Comparison of ENCODE assay signal across 15 cellular contexts in the genomic region with DNA sequence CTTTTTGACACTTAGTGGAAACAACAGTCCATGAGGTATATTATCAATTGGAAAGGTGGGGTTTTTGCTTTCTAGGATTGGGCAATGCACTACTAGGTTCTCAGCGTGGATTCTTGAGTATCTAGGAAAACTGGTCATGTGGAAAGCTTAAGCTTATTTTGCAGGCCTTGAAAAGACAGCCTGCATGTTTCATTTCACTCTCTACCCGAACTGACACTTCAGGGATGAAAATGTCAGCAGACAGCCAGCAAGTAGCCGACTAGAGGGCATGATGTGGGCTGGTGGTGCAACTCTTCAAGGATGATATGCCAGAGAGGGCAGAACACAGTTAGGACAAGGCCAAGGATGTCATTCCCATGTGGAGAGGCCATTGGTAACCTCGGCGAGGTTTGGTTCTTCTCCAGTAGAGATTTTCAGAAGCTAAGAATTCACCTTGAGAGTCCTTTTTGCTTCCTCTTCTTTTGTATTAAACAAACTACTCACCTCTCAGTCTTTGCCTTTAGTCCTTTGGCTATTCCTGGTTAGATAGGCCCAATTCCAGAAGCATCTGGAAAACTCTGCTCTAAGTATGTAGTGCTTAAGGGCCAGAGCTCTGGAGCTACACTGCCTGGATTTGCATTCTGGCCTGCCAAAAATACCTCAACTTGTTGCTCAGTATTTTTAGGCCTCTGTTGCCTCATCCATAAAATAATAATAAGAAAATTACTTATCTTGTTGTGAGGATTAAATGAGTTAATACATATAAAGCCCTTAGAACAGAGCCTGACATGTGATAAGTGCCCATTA. TPM values are rescaled to one million over a fixed set of nuclear protein-coding genes. Genes with fewer than 3 reads are reported as not detected.
DNase-seq lines count a peak whose midpoint lies in the region; ATAC-seq and TF ChIP-seq lines count a peak whose summit lies in the region.
"Had no signal": no experiment of that assay in that cellular context is flagged by ENCODE, and none has a peak within 500 bp of the region (broad histone marks: within the 10 kb centered on the region; RNA-seq: fewer than 3 reads in every experiment).

No MANE protein-coding gene starts in this region.

- H3K36me3 ChIP-seq in BLaER1 = 0 out of 2 replicates have a peak, but pooled peaks cover 3% of the 10 kb centered on the region
- no peaks in the 10 kb centered on the region for H3K36me3 ChIP-seq in Caco-2 (ENCODE audit: control insufficient read depth, insufficient read depth, low read length)
- H3K36me3 ChIP-seq in gastroesophageal sphincter = peaks cover 0 to 4% of the 10 kb centered on the region in 2 donors
- H3K36me3 ChIP-seq in trophoblast cell (ENCODE audit: control insufficient read depth in 1 of 2, insufficient read depth in 2 of 2, low read length in 2 of 2) = peaks cover 1 to 2% of the 10 kb centered on the region in 2 experiments

- no peak for TF ChIP-seq POLR2A in gastroesophageal sphincter (IDR thresholded peaks at IDR 0.05)

- TF ChIP-seq CTCF in Caco-2 (IDR thresholded peaks at IDR 0.05; ENCODE audit: insufficient read depth in 1 of 2, low read depth in 1 of 2, low read length in 1 of 2, severe bottlenecking in 1 of 2, unreplicated experiment in 1 of 2) (no peak), gastroesophageal sphincter (IDR thresholded peaks at IDR 0.05) (no peak)

- DNase-seq in Caco-2 (no peak), trophoblast cell (no peak), NCI-H1417 (lab: John Stamatoyannopoulos, UW) (no peak)
- DNase-seq: activated gamma-delta T cell treated with Interleukin-2 at 50 U/mL for 16 hours; head of caudate nucleus; NCI-H187; nucleus accumbens; stimulated activated CD4-positive, alpha-beta T cell treated with anti-CD3 and anti-CD28 coated beads, Interleukin-2, amount 100 ng/mL, for 48 hours had no signal

- intact Hi-C loops in Caco-2 (cut with micrococcal nuclease; ENCODE audit: unreplicated experiment) = no loop called here

- H3K27me3 ChIP-seq in BLaER1 (no peaks in the 10 kb centered on the region), Caco-2 (replicated peaks; ENCODE audit: control insufficient read depth, insufficient read depth, low read length) (no peaks in the 10 kb centered on the region), gastroesophageal sphincter (no peaks in the 10 kb centered on the region), trophoblast cell (ENCODE audit: insufficient read depth, low read length) (no peaks in the 10 kb centered on the region)

- no peak overlapping the region for H4K8ac ChIP-seq in trophoblast cell (ENCODE audit: low read depth, low read length)

- H3K27me3 Mint-ChIP-seq in Caco-2 (ENCODE audit: insufficient read depth, unreplicated experiment) = no peaks in the 10 kb centered on the region
- H3K27me3 Mint-ChIP-seq: IgD-negative memory B cell had no signal

- H4K20me1 ChIP-seq in BLaER1 = peaks cover 23% of the 10 kb centered on the region

- peaks cover 4% of the 10 kb centered on the region for H3K79me2 ChIP-seq in trophoblast cell (ENCODE audit: control insufficient read depth, insufficient read depth, low read length, poor library complexity)

- no peak overlapping the region for H3K23ac ChIP-seq in trophoblast cell (ENCODE audit: low read length)

- H3K36me3 Mint-ChIP-seq in Caco-2 (ENCODE audit: insufficient read depth, unreplicated experiment) = peaks cover 27% of the 10 kb centered on the region

- no peaks in the 10 kb centered on the region for H3K9me3 Mint-ChIP-seq in Caco-2 (ENCODE audit: unreplicated experiment)
- H3K9me3 Mint-ChIP-seq: IgD-negative memory B cell had no signal

- H4K12ac ChIP-seq in trophoblast cell (ENCODE audit: low read depth, low read length) = no peak overlapping the region

- peak overlapping the region; percentile 15 for H3K4me2 ChIP-seq in BLaER1
- no peak overlapping the region for H3K4me2 ChIP-seq in trophoblast cell (ENCODE audit: low read length)

- H3K18ac ChIP-seq in trophoblast cell (ENCODE audit: low read length) = no peak overlapping the region

- CTCF ChIA-PET in Caco-2 (lab: Charles Lee) = interaction anchor here (0.5 to 1.0 kb wide), 2 partner anchors 42 to 119 kb away, joined by 3 read pairs; no protein-coding TSS in a partner anchor

- peak overlapping the region; percentile 43 for H3K27ac Mint-ChIP-seq in Caco-2 (ENCODE audit: unreplicated experiment)
- H3K27ac Mint-ChIP-seq: mesothelial cell of epicardium had no signal

- H3K4ac ChIP-seq in trophoblast cell (ENCODE audit: low read depth, low read length) = peak overlapping the region; percentile 70

- H3K4me3 ChIP-seq in BLaER1 (no peak overlapping the region), Caco-2 (ENCODE audit: low read depth, low read length) (no peak overlapping the region), gastroesophageal sphincter (no peak overlapping the region), trophoblast cell (ENCODE audit: low read depth, low read length) (no peak overlapping the region)

- H3K9me3 ChIP-seq in BLaER1 = no peaks in the 10 kb centered on the region
- H3K9me3 ChIP-seq in Caco-2 = no peaks in the 10 kb centered on the region
- no peaks in the 10 kb centered on the region for H3K9me3 ChIP-seq in gastroesophageal sphincter
- no peaks in the 10 kb centered on the region for H3K9me3 ChIP-seq in trophoblast cell (ENCODE audit: insufficient read depth, low read depth, low read length)

- H3K9ac ChIP-seq in BLaER1 = no peak overlapping the region
- no peak overlapping the region for H3K9ac ChIP-seq in trophoblast cell (ENCODE audit: low read length)

- H3K14ac ChIP-seq in trophoblast cell (ENCODE audit: low read length) = no peak overlapping the region

- H2BK5ac ChIP-seq in trophoblast cell (ENCODE audit: low read depth, low read length, poor library complexity) = no peak overlapping the region

- BruUV-seq in Caco-2 (replicated peaks; lab: Mats Ljungman, UMichigan) = no TSS peak

- no peak overlapping the region for H2AK5ac ChIP-seq in trophoblast cell (ENCODE audit: low read length)

- H2BK12ac ChIP-seq in trophoblast cell (ENCODE audit: low read length) = no peak overlapping the region

- H2BK120ac ChIP-seq in trophoblast cell (ENCODE audit: insufficient read depth, low read length, poor library complexity) = no peak overlapping the region

- no peak overlapping the region for H4K91ac ChIP-seq in trophoblast cell (ENCODE audit: low read depth, low read length)

- no peak for TF ChIP-seq EP300 in gastroesophageal sphincter (IDR thresholded peaks at IDR 0.05)

- no peaks in the 10 kb centered on the region for H3K79me1 ChIP-seq in trophoblast cell (ENCODE audit: low read length)

- ATAC-seq in gastroesophageal sphincter (no peak), GM19455 (IDR thresholded peaks at IDR 0.05; ENCODE audit: unreplicated experiment) (no peak), GM21723 (IDR thresholded peaks at IDR 0.05; ENCODE audit: unreplicated experiment) (no peak)

- no peak overlapping the region for H3K27ac ChIP-seq in BLaER1
- H3K27ac ChIP-seq in gastroesophageal sphincter = peak overlapping the region; percentile 68 to 97 (median 82)
- no peak overlapping the region for H3K27ac ChIP-seq in trophoblast cell (ENCODE audit: low read depth, low read length)
- H3K27ac ChIP-seq: RWPE1 had no signal

- POLR2A ChIA-PET in Caco-2 (lab: Charles Lee) = interaction anchor here (0.5 to 1.0 kb wide), 2 partner anchors 18 to 88 kb away, joined by 4 read pairs; a partner anchor contains a TSS

- H3K4me1 Mint-ChIP-seq in Caco-2 (ENCODE audit: low read depth, unreplicated experiment) = peaks cover 21% of the 10 kb centered on the region

- H3K4me1 ChIP-seq in BLaER1 (peaks cover 64% of the 10 kb centered on the region), Caco-2 (peaks cover 50% of the 10 kb centered on the region), gastroesophageal sphincter (peaks cover 7 to 97% (median 23%) of the 10 kb centered on the region in 3 donors), trophoblast cell (ENCODE audit: control insufficient read depth in 1 of 2, insufficient read depth in 2 of 2, low read length in 2 of 2) (no peaks in the 10 kb centered on the region)

- no peak overlapping the region for H2AFZ ChIP-seq in trophoblast cell (ENCODE audit: insufficient read depth, low read length, poor library complexity)

- H3K4me3 Mint-ChIP-seq in Caco-2 (ENCODE audit: unreplicated experiment) = peak overlapping the region; percentile 30
- H3K4me3 Mint-ChIP-seq: IgD-negative memory B cell, mesothelial cell of epicardium had no signal

- 60 to 61% methylated on average over 2 to 5 of the region's 5 CpGs for WGBS in gastroesophageal sphincter (ENCODE audit: low coverage in 1 of 2), 2 donors
- WGBS in trophoblast cell (ENCODE audit: extremely low coverage, insufficient coverage, insufficient read length) = no CpG with 5 or more reads among the region's 5 CpGs

RNA-seq across cellular contexts. Expression of a gene that starts 17.9 kb away (rescaled TPM):
- total RNA-seq in Caco-2 (2022) (120 and 147 TPM in 2 replicates), gastroesophageal sphincter (1,000 to 10,000 TPM; 1,243 to 2,297 (median 2,164) TPM)
- 29.2 and 30.6 TPM in 2 replicates for polyA plus RNA-seq in trophoblast cell (2013)

Comparison
In these comparisons a context has a peak if more than half of its experiments do, and no peak if none do; other contexts are left out.
1. H3K27ac ChIP-seq: peak in gastroesophageal sphincter (4 of 4); none in BLaER1 (single experiment) and trophoblast cell (single experiment).